10 cellular contexts compared by ENCODE assay signal in the genomic region with DNA sequence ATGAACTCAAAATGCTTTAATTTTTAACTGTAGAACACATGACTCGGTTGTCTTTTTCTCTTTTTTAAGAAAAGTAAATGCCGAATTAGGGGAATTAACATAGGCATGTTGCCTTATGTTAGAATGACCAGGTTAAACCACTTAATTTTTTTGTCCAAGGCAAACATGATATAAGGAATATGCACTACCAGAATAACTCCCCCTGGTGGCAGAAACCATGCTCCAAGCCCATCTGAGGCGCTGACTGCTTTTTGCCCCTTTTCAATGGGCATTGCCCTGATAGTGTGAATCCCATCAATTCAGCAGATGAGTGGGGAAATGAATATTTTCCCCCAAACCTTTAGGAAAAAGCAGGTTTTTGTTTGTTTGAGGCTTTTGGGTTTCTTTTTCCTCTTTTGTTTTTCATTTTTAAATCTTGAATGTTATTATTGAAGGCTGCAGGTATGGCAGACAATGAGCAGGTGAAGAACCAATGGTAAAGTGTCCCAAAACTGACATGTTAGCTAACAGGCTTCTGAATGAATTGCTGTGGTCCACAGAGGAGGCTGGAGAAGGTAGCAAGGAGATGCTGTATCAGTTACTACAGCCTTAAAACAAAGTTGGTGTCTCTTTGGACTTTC.
DNase-seq lines count a peak whose midpoint lies in the region; ATAC-seq, FAIRE-seq and TF ChIP-seq lines count a peak whose summit lies in the region.
"Had no signal": no experiment of that assay in that cellular context is flagged by ENCODE, and none has a peak within 500 bp of the region (broad histone marks: within the 10 kb centered on the region; RNA-seq: fewer than 3 reads in every experiment).

No MANE protein-coding gene starts in this region.

- no peak for FAIRE-seq in frontal cortex (lab: Jason Lieb, UNC)

- peak; percentile 9 for DNase-seq in DMS153 treated with DMSO at 0.1 percent for 48 hours (lab: John Stamatoyannopoulos, UW; ENCODE audit: unreplicated experiment)
- DNase-seq in NCI-H1048 (lab: John Stamatoyannopoulos, UW) = peak; percentile 11
- DNase-seq in astrocyte of the cerebellum (ENCODE audit: low read depth) = peak; percentile 4
- no peak for DNase-seq in left lung
- DNase-seq in upper lobe of left lung = peak in 1 of 2 donors; percentile 31
- no peak for DNase-seq in activated CD8-positive, alpha-beta memory T cell treated with anti-CD3 and anti-CD28 coated beads for 24 hours
- no peak for DNase-seq in frontal cortex (ENCODE audit: low spot score in 2 of 2)

- no peak for TF ChIP-seq EP300 in upper lobe of left lung (IDR thresholded peaks at IDR 0.05)

- H3K4me1 ChIP-seq in left lung = no peaks in the 10 kb centered on the region
- H3K4me1 ChIP-seq in upper lobe of left lung = no peaks in the 10 kb centered on the region

- no peaks in the 10 kb centered on the region for H3K36me3 ChIP-seq in left lung
- no peaks in the 10 kb centered on the region for H3K36me3 ChIP-seq in upper lobe of left lung

- ATAC-seq in GM19328 (IDR thresholded peaks at IDR 0.05; ENCODE audit: unreplicated experiment) = peak; percentile 51
- ATAC-seq in left lung = peak; percentile 64
- no peak for ATAC-seq in upper lobe of left lung (ENCODE audit: low FRiP score in 2 of 2)
- ATAC-seq: left colon, T-cell had no signal

- TF ChIP-seq CTCF in astrocyte of the cerebellum (IDR thresholded peaks at IDR 0.05; ENCODE audit: low read depth, low read length, missing control alignments) (peak; percentile 68), left lung (IDR thresholded peaks at IDR 0.05) (peak; percentile 59 to 64), upper lobe of left lung (IDR thresholded peaks at IDR 0.05) (peak in 5 of 6 experiments; percentile 27 to 48 (median 36))

- H3K4me3 ChIP-seq in astrocyte of the cerebellum (ENCODE audit: low read depth, low read length) (no peak overlapping the region), left lung (no peak overlapping the region), upper lobe of left lung (no peak overlapping the region)

- in situ Hi-C loops in astrocyte of the cerebellum (cut with HindIII; ENCODE audit: low sequenced_read_pairs) = no loop called here

- H3K27me3 ChIP-seq in left lung (no peaks in the 10 kb centered on the region), upper lobe of left lung (no peaks in the 10 kb centered on the region)

- H3K9me3 ChIP-seq in left lung (no peaks in the 10 kb centered on the region), upper lobe of left lung (no peaks in the 10 kb centered on the region)

- H3K27ac ChIP-seq in left lung (no peak overlapping the region), upper lobe of left lung (no peak overlapping the region)

- intact Hi-C loops in left lung (cut with DNase I) = no loop called here

- no peak for TF ChIP-seq POLR2A in upper lobe of left lung (IDR thresholded peaks at IDR 0.05)

- 32% methylated on average over 3 of the region's 3 CpGs for WGBS in upper lobe of left lung, 2 donors

Comparison
In these comparisons a context has a peak if more than half of its experiments do, and no peak if none do; other contexts are left out.
1. DNase-seq: peak in DMS153 treated with DMSO at 0.1 percent for 48 hours (single experiment), NCI-H1048 (single experiment) and astrocyte of the cerebellum (single experiment); none in left lung (0 of 2), activated CD8-positive, alpha-beta memory T cell treated with anti-CD3 and anti-CD28 coated beads for 24 hours (single experiment) and frontal cortex (0 of 2).
2. ATAC-seq: peak in GM19328 (single experiment) and left lung (single experiment); none in upper lobe of left lung (0 of 2).
3. Peak in every context shown above with its lines, with median percentiles within 50 percentile points of each other: CTCF ChIP-seq.